In the genomic region with DNA sequence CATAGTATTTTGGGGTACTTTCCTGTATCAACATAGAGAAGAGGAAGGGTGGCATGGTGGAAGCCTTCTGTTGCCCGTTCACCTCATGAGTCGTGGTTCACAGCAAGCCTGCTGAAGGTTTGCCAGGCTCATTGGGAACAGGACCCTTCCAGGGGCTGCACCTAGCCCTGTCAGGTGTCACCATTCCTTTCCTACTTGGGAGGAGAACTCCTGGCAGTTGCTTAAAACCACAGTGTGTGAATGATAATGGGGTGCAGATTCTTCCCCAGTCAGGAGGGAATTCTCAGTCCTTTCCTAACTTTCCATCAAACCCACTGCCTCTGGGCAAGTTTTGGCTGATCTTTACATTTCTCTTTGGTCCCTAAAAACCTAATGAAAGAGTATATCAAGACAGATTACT, we compare ENCODE assay signal across 21 cellular contexts.
A peak's percentile ranks its signal among the peaks of the same experiment; 100 is the strongest.
DNase-seq lines count a peak whose midpoint lies in the region; TF ChIP-seq lines count a peak whose summit lies in the region.
"Had no signal": no experiment of that assay in that cellular context is flagged by ENCODE, and none has a peak within 500 bp of the region (broad histone marks: within the 10 kb centered on the region; RNA-seq: fewer than 3 reads in every experiment).

No MANE protein-coding gene starts in this region.

- no peaks in the 10 kb centered on the region for H3K79me2 ChIP-seq in H9 (ENCODE audit: insufficient read depth, low read length)

- H3K23ac ChIP-seq in H9 (ENCODE audit: insufficient read length, low read depth, low read length), result no peak overlapping the region

- H3K4me1 ChIP-seq in H9 (ENCODE audit: insufficient read depth, low read length) (no peaks in the 10 kb centered on the region), endodermal cell (ENCODE audit: control insufficient read depth, insufficient read depth, low read length) (no peaks in the 10 kb centered on the region)
- H3K4me1 ChIP-seq: A549, BE2C, HAP-1 had no signal

- H4K5ac ChIP-seq in H9 (ENCODE audit: insufficient read length, low read depth, low read length), result no peak overlapping the region

- TF ChIP-seq CTCF in H9 (conservative IDR thresholded peaks at IDR 0.05), result no peak
- no peak for TF ChIP-seq CTCF in endodermal cell (conservative IDR thresholded peaks at IDR 0.05)

- H3T11ph ChIP-seq in H9 (ENCODE audit: low read length), result no peak overlapping the region

- H4K91ac ChIP-seq in H9 (ENCODE audit: insufficient read length, low read depth, low read length), result no peak overlapping the region

- no peaks in the 10 kb centered on the region for H3K23me2 ChIP-seq in H9 (ENCODE audit: insufficient read length, low read depth, low read length, poor library complexity, severe bottlenecking)

- no peak overlapping the region for H2BK12ac ChIP-seq in H9 (ENCODE audit: insufficient read length, low read depth, low read length)

- no peaks in the 10 kb centered on the region for H4K20me1 ChIP-seq in H9 (ENCODE audit: control insufficient read depth, insufficient read depth, insufficient read length)
- H4K20me1 ChIP-seq: BLaER1 treated with 17β-estradiol and CSF1 and Interleukin-3, amounts not matched to agents 10 nM and 100 nM had no signal

- intact Hi-C loops in posterior vena cava (cut with DNase I), result no loop called here

- peaks cover 0 to 20% (median 8%) of the 10 kb centered on the region in 3 experiments; a peak in 6 of 7 replicates for H3K36me3 Mint-ChIP-seq in H9 (ENCODE audit: insufficient read depth in 1 of 3, low read depth in 3 of 3)
- no peaks in the 10 kb centered on the region for H3K36me3 Mint-ChIP-seq in endodermal cell (ENCODE audit: low read depth)
- H3K36me3 Mint-ChIP-seq: CD14-positive monocyte; CD8-positive, alpha-beta memory T cell had no signal

- peak; percentile 29 for DNase-seq in H9
- peak; percentile 50 for DNase-seq in endodermal cell
- peak; percentile 20 for DNase-seq in iPS-NIHi7 (ENCODE audit: extremely low spot score)
- DNase-seq in activated CD4-positive, alpha-beta T cell treated with anti-CD3 and anti-CD28 coated beads, Interleukin-2, amount 50 U/mL, for 48 hours, result no peak
- DNase-seq in SHP77 treated with DMSO at 0.1 percent for 48 hours (lab: John Stamatoyannopoulos, UW), result no peak
- no peak for DNase-seq in posterior vena cava (ENCODE audit: low spot score)
- no peak for DNase-seq in amygdala (lab: John Stamatoyannopoulos, UW)
- DNase-seq: 8988T; ACHN; AML-193; BE2C; CD4-positive, alpha-beta T cell; CD8-positive, alpha-beta memory T cell; DMS 273 treated with DMSO at 0.1 percent for 48 hours; DMS79 treated with DMSO at 0.1 percent for 48 hours; GF-D8; HFFc6 had no signal

- no CpG with 5 or more reads among the region's 2 CpGs for WGBS in H9 (ENCODE audit: extremely low coverage, insufficient read length, low lambda C conversion rate)
- WGBS in endodermal cell (ENCODE audit: insufficient coverage in 1 of 2, insufficient read length in 1 of 2), 2 experiments, result 83 to 89% methylated on average over 1 to 2 of the region's 2 CpGs

- no peak overlapping the region for H2BK15ac ChIP-seq in H9 (ENCODE audit: low read depth, low read length)

- no peaks in the 10 kb centered on the region for H3K27me3 Mint-ChIP-seq in H9 (ENCODE audit: low read depth)
- no peaks in the 10 kb centered on the region for H3K27me3 Mint-ChIP-seq in endodermal cell (ENCODE audit: insufficient read depth)
- H3K27me3 Mint-ChIP-seq: CD4-positive, alpha-beta T cell; CD8-positive, alpha-beta memory T cell had no signal

- H3K27me3 ChIP-seq in H9 (ENCODE audit: insufficient read depth, low read length) (no peaks in the 10 kb centered on the region), endodermal cell (ENCODE audit: control insufficient read depth, insufficient read depth, low read length, poor library complexity, severe bottlenecking) (no peaks in the 10 kb centered on the region)
- H3K27me3 ChIP-seq: BE2C; BLaER1 treated with 17β-estradiol and CSF1 and Interleukin-3, amounts not matched to agents 10 nM and 100 nM had no signal

- H2BK120ac ChIP-seq in H9 (ENCODE audit: low read depth, low read length, poor library complexity, severe bottlenecking), result no peak overlapping the region

- no peak overlapping the region for H3K4me3 Mint-ChIP-seq in H9
- H3K4me3 Mint-ChIP-seq in endodermal cell, result no peak overlapping the region
- H3K4me3 Mint-ChIP-seq: CD14-positive monocyte; CD4-positive, alpha-beta T cell; CD8-positive, alpha-beta memory T cell; HFFc6 had no signal

- H2AFZ ChIP-seq in H9 (ENCODE audit: low read length), result no peak overlapping the region

- H3K79me1 ChIP-seq in H9 (ENCODE audit: insufficient read depth, low read depth, low read length, poor library complexity, severe bottlenecking), result no peaks in the 10 kb centered on the region

- peaks cover 7 to 9% of the 10 kb centered on the region in 2 experiments; a peak in 3 of 4 replicates for H3K4me1 Mint-ChIP-seq in H9
- no peaks in the 10 kb centered on the region for H3K4me1 Mint-ChIP-seq in endodermal cell
- H3K4me1 Mint-ChIP-seq: CD14-positive monocyte; CD8-positive, alpha-beta memory T cell had no signal

- H3K4ac ChIP-seq in H9 (ENCODE audit: low read depth, low read length), result no peak overlapping the region

- no peak overlapping the region for H3K56ac ChIP-seq in H9 (ENCODE audit: insufficient read length, low read depth, low read length)

- H3K9me3 ChIP-seq in H9 (ENCODE audit: control insufficient read depth, low read depth, low read length) (no peaks in the 10 kb centered on the region), endodermal cell (ENCODE audit: control insufficient read depth, low read length) (no peaks in the 10 kb centered on the region)
- H3K9me3 ChIP-seq: A549, BE2C, HAP-1 had no signal

- no peak overlapping the region for H4K8ac ChIP-seq in H9 (replicated peaks; ENCODE audit: insufficient read length, low read depth, low read length)

- H2BK5ac ChIP-seq in H9 (ENCODE audit: insufficient read length, low read length), result no peak overlapping the region

- H3K14ac ChIP-seq in H9 (ENCODE audit: insufficient read depth, low read length), result no peak overlapping the region

- H3K9me3 Mint-ChIP-seq in H9, result peaks cover 15 to 20% of the 10 kb centered on the region in 2 experiments; a peak in 4 of 5 replicates
- peaks cover 15% of the 10 kb centered on the region for H3K9me3 Mint-ChIP-seq in endodermal cell

- H3K27ac ChIP-seq in H9 (ENCODE audit: insufficient read length, low read depth, low read length) (no peak overlapping the region), endodermal cell (ENCODE audit: low read depth, low read length) (no peak overlapping the region)
- H3K27ac ChIP-seq: A549; BLaER1 treated with 17β-estradiol and CSF1 and Interleukin-3, amounts not matched to agents 10 nM and 100 nM had no signal

- no peak overlapping the region for H2BK20ac ChIP-seq in H9 (ENCODE audit: low read depth, low read length, poor library complexity, severe bottlenecking)

- H3K27ac Mint-ChIP-seq in H9 (no peak overlapping the region; a peak in 1 of 7 replicates), endodermal cell (no peak overlapping the region)
- H3K27ac Mint-ChIP-seq: CD14-positive monocyte; CD4-positive, alpha-beta T cell; HFFc6 had no signal

- no peak overlapping the region for H2AK5ac ChIP-seq in H9 (ENCODE audit: insufficient read length, low read length)

- H3K4me3 ChIP-seq in endodermal cell (ENCODE audit: low read length), result no peak overlapping the region
- H3K4me3 ChIP-seq: A549; BLaER1 treated with 17β-estradiol and CSF1 and Interleukin-3, amounts not matched to agents 10 nM and 100 nM; HAP-1 had no signal

- H3K9ac ChIP-seq in H9 (ENCODE audit: extremely low read depth, insufficient read length, low read length) (no peak overlapping the region), endodermal cell (ENCODE audit: extremely low read depth, low read length, poor library complexity, severe bottlenecking) (no peak overlapping the region)
- H3K9ac ChIP-seq: BLaER1 treated with 17β-estradiol and CSF1 and Interleukin-3, amounts not matched to agents 10 nM and 100 nM had no signal

- H3K4me2 ChIP-seq in H9 (ENCODE audit: insufficient read depth, insufficient read length, low read length), result no peak overlapping the region
- H3K4me2 ChIP-seq: A549; BLaER1 treated with 17β-estradiol and CSF1 and Interleukin-3, amounts not matched to agents 10 nM and 100 nM had no signal

- H3K18ac ChIP-seq in H9 (ENCODE audit: insufficient read length, low read depth, low read length), result no peak overlapping the region

- no peaks in the 10 kb centered on the region for H3K36me3 ChIP-seq in endodermal cell (ENCODE audit: control insufficient read depth, insufficient read depth, low read length)
- H3K36me3 ChIP-seq: BE2C; BLaER1 treated with 17β-estradiol and CSF1 and Interleukin-3, amounts not matched to agents 10 nM and 100 nM; HAP-1 had no signal

Comparison
In these comparisons a context has a peak if more than half of its experiments do, and no peak if none do; other contexts are left out.
1. DNase-seq: peak in H9 (single experiment), endodermal cell (single experiment) and iPS-NIHi7 (single experiment); none in activated CD4-positive, alpha-beta T cell treated with anti-CD3 and anti-CD28 coated beads, Interleukin-2, amount 50 U/mL, for 48 hours (0 of 2), SHP77 treated with DMSO at 0.1 percent for 48 hours (single experiment), posterior vena cava (single experiment) and amygdala (0 of 56).